ENCODE assay signal across 1 cellular context in the genomic region with DNA sequence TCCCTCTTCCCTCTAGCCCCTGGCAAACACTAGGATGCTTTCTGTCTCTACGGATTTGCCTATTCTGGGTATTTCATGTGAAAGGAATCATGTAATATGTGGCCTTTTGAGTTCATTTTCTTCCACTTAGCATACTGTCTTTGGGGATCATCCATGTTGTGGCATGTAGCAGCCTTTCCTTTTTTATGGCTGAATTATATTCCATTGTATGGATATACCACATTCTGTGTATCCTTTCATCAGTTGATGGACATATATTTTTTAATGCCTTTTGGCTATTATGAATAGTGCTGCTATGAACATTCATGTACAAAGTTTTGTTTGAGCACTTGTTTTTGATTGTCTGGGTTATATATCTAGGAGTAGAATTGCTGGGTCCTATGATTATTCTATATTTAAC.
TF ChIP-seq lines count a peak whose summit lies in the region.

No MANE protein-coding gene starts in this region.

TF ChIP-seq in HEK293, 187 proteins besides CTCF, POLR2A, EP300 and RAD21:
- TF ChIP-seq, protein P1, sequence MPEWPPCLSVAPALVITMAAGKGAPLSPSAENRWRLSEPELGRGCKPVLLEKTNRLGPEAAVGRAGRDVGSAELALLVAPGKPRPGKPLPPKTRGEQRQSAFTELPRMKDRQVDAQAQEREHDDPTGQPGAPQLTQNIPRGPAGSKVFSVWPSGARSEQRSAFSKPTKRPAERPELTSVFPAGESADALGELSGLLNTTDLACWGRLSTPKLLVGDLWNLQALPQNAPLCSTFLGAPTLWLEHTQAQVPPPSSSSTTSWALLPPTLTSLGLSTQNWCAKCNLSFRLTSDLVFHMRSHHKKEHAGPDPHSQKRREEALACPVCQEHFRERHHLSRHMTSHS (tag by site-specific recombination; IDR thresholded peaks at IDR 0.05), result no peak
- TF ChIP-seq ZNF146 (tag by site-specific recombination; IDR thresholded peaks at IDR 0.05), result peak; percentile 62
- no peak for TF ChIP-seq OSR2 (tag by site-specific recombination; IDR thresholded peaks at IDR 0.05)
- TF ChIP-seq, protein P2, sequence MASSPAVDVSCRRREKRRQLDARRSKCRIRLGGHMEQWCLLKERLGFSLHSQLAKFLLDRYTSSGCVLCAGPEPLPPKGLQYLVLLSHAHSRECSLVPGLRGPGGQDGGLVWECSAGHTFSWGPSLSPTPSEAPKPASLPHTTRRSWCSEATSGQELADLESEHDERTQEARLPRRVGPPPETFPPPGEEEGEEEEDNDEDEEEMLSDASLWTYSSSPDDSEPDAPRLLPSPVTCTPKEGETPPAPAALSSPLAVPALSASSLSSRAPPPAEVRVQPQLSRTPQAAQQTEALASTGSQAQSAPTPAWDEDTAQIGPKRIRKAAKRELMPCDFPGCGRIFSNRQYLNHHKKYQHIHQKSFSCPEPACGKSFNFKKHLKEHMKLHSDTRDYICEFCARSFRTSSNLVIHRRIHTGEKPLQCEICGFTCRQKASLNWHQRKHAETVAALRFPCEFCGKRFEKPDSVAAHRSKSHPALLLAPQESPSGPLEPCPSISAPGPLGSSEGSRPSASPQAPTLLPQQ (tag by site-specific recombination; IDR thresholded peaks at IDR 0.05), result no peak
- TF ChIP-seq ZNF423 (tag by site-specific recombination; IDR thresholded peaks at IDR 0.05), result no peak
- no peak for TF ChIP-seq ZNF624 (tag by site-specific recombination; IDR thresholded peaks at IDR 0.05)
